ENCODE assay signal across 19 cellular contexts in genomic region chr1:175845371-175845770, GRCh38.
A peak's percentile ranks its signal among the peaks of the same experiment; 100 is the strongest.
DNase-seq lines count a peak whose midpoint lies in the region; ATAC-seq, FAIRE-seq and TF ChIP-seq lines count a peak whose summit lies in the region.
"Had no signal": no experiment of that assay in that cellular context is flagged by ENCODE, and none has a peak within 500 bp of the region (broad histone marks: within the 10 kb centered on the region; RNA-seq: fewer than 3 reads in every experiment).

No MANE protein-coding gene starts in this region.

- peak overlapping the region; percentile 15 for H4K91ac ChIP-seq in H1 (replicated peaks; ENCODE audit: insufficient read length, low read length)

- no peak overlapping the region for H3K27ac Mint-ChIP-seq in MCF 10A (ENCODE audit: low read depth, unreplicated experiment)
- H3K27ac Mint-ChIP-seq: CD4-positive, alpha-beta T cell; HFFc6 had no signal

- H3K4ac ChIP-seq in H1 (replicated peaks; ENCODE audit: insufficient read length, low read depth, low read length) (no peak overlapping the region), mesendoderm (ENCODE audit: low read depth, low read length) (peak overlapping the region; percentile 62)

- H2BK20ac ChIP-seq in H1 (ENCODE audit: low read length), result no peak overlapping the region

- H3K79me1 ChIP-seq in H1 (ENCODE audit: low read depth, low read length) (no peaks in the 10 kb centered on the region), mesendoderm (ENCODE audit: low read length) (no peaks in the 10 kb centered on the region)

- no peak overlapping the region for H3K4me2 ChIP-seq in H1 (ENCODE audit: insufficient read depth in 1 of 2, low read depth in 2 of 2, low read length in 2 of 2)
- H3K4me2 ChIP-seq in mesendoderm (ENCODE audit: low read length), result no peak overlapping the region
- H3K4me2 ChIP-seq: A549 had no signal

- H2BK120ac ChIP-seq in H1 (replicated peaks; ENCODE audit: low read depth, low read length) (no peak overlapping the region), mesendoderm (ENCODE audit: low read depth, low read length) (no peak overlapping the region)

- H3K14ac ChIP-seq in H1 (ENCODE audit: insufficient read length), result no peak overlapping the region

- TF ChIP-seq RAD21 in H1 (IDR thresholded peaks at IDR 0.05 in 1 of 2, conservative IDR thresholded peaks at IDR 0.05 in 1 of 2; ENCODE audit: low read depth in 2 of 2, low read length in 2 of 2), result no peak

- FAIRE-seq in H1 (lab: Jason Lieb, UNC), result no peak
- FAIRE-seq: A549, GM19239, H54 had no signal

- no peak overlapping the region for H2BK15ac ChIP-seq in H1 (ENCODE audit: low read length)
- no peak overlapping the region for H2BK15ac ChIP-seq in mesendoderm (replicated peaks; ENCODE audit: low read depth)

- TF ChIP-seq CTCF in MCF 10A (IDR thresholded peaks at IDR 0.05; ENCODE audit: unreplicated experiment) (no peak), breast epithelium (IDR thresholded peaks at IDR 0.05) (no peak), H1 (IDR thresholded peaks at IDR 0.05; ENCODE audit: control extremely low read depth in 1 of 3, insufficient read depth in 1 of 3, low read depth in 1 of 3, low read length in 3 of 3) (no peak)

- no peak overlapping the region for H2AFZ ChIP-seq in H1 (ENCODE audit: low read length)
- H2AFZ ChIP-seq: GM23248 had no signal

- H2AK5ac ChIP-seq in H1 (ENCODE audit: low read depth, low read length) (no peak overlapping the region), mesendoderm (ENCODE audit: low read length) (no peak overlapping the region)

- H3K4me3 ChIP-seq in breast epithelium, result no peak overlapping the region
- no peak overlapping the region for H3K4me3 ChIP-seq in H1 (ENCODE audit: extremely low read depth in 1 of 4, insufficient read depth in 2 of 4, low read depth in 3 of 4, low read length in 4 of 4)
- H3K4me3 ChIP-seq in mesendoderm (ENCODE audit: low read length), result no peak overlapping the region
- H3K4me3 ChIP-seq: A549, GM23248 had no signal

- H3K36me3 Mint-ChIP-seq in MCF 10A (ENCODE audit: insufficient read depth, unreplicated experiment), result no peaks in the 10 kb centered on the region

- H3K4me1 ChIP-seq in breast epithelium (no peaks in the 10 kb centered on the region), H1 (replicated peaks in 1 of 4; ENCODE audit: control insufficient read depth in 3 of 4, insufficient read depth in 4 of 4, low read length in 3 of 4) (peaks cover 0 to 14% (median 2%) of the 10 kb centered on the region in 4 experiments; a peak in 2 of 7 replicates), mesendoderm (ENCODE audit: control insufficient read depth, low read depth, low read length) (peaks cover 7% of the 10 kb centered on the region)
- H3K4me1 ChIP-seq: A549 had no signal

- POLR2A ChIA-PET in MCF 10A (lab: Yijun Ruan, JAX), result no interaction called here
- POLR2A ChIA-PET in H1 (lab: Charles Lee; ENCODE audit: partially characterized antibody), result no interaction called here

- no peaks in the 10 kb centered on the region for H3K36me3 ChIP-seq in breast epithelium
- H3K36me3 ChIP-seq in H1 (ENCODE audit: control insufficient read depth in 2 of 4, insufficient read depth in 4 of 4, low read length in 3 of 4), result no peaks in the 10 kb centered on the region
- H3K36me3 ChIP-seq in mesendoderm (ENCODE audit: control insufficient read depth, insufficient read depth, low read length), result no peaks in the 10 kb centered on the region

- H3K18ac ChIP-seq in H1 (ENCODE audit: extremely low read depth, low read length) (no peak overlapping the region), mesendoderm (ENCODE audit: low read length) (peak overlapping the region; percentile 11)

- no peak for ATAC-seq in activated CD4-positive, CD25-positive, alpha-beta regulatory T cell treated with anti-CD3 and anti-CD28 coated beads, Interleukin-2, amount 50 U/mL, for 24 hours
- no peak for ATAC-seq in GM21529 (IDR thresholded peaks at IDR 0.05; ENCODE audit: unreplicated experiment)
- ATAC-seq: A549 had no signal

- peaks cover 89% of the 10 kb centered on the region for H3K27me3 Mint-ChIP-seq in MCF 10A (ENCODE audit: insufficient read depth, unreplicated experiment)

- intact Hi-C loops in MCF 10A (cut with micrococcal nuclease) (no loop called here), breast epithelium (cut with DNase I; ENCODE audit: low total_unique reads) (no loop called here)

- H3K9ac ChIP-seq in H1 (replicated peaks in 1 of 4; ENCODE audit: extremely low read depth in 1 of 4, low read depth in 3 of 4, low read length in 3 of 4), result no peak overlapping the region
- peak overlapping the region; percentile 12 for H3K9ac ChIP-seq in mesendoderm (ENCODE audit: low read length)
- H3K9ac ChIP-seq: GM23248 had no signal

- H2BK5ac ChIP-seq in H1 (ENCODE audit: low read depth, low read length) (no peak overlapping the region), mesendoderm (ENCODE audit: low read length) (peak overlapping the region; percentile 85)

- no peak for TF ChIP-seq EP300 in H1 (IDR thresholded peaks at IDR 0.05; ENCODE audit: borderline replicate concordance in 1 of 2, low read depth in 2 of 2, low read length in 2 of 2)

- H3K4me1 Mint-ChIP-seq in MCF 10A (ENCODE audit: insufficient read depth, unreplicated experiment), result peaks cover 9% of the 10 kb centered on the region

- no peaks in the 10 kb centered on the region for H3K9me3 Mint-ChIP-seq in MCF 10A (ENCODE audit: unreplicated experiment)
- H3K9me3 Mint-ChIP-seq: HFFc6 had no signal

- no peak overlapping the region for H3K4me3 Mint-ChIP-seq in MCF 10A (ENCODE audit: unreplicated experiment)
- H3K4me3 Mint-ChIP-seq: CD4-positive, alpha-beta T cell; HFFc6 had no signal

- no peak overlapping the region for H2BK12ac ChIP-seq in H1 (ENCODE audit: low read depth, low read length)

- peaks cover 0 to 4% of the 10 kb centered on the region in 2 donors for H3K27me3 ChIP-seq in breast epithelium
- H3K27me3 ChIP-seq in H1 (replicated peaks in 1 of 4; ENCODE audit: control insufficient read depth in 3 of 4, extremely low read depth in 1 of 4, insufficient read depth in 3 of 4, low read length in 3 of 4), result no peaks in the 10 kb centered on the region; a peak in 1 of 7 replicates
- H3K27me3 ChIP-seq in mesendoderm (ENCODE audit: insufficient read depth, low read length, poor library complexity), result no peaks in the 10 kb centered on the region

- 95% methylated on average over 3 of the region's 3 CpGs; no CpG with 5 or more reads in 1 of the 2 experiments for WGBS in H1 (ENCODE audit: extremely low coverage in 1 of 2, insufficient coverage in 1 of 2, insufficient read length in 1 of 2, insufficient replicate concordance in 2 of 2, low coverage in 1 of 2, low lambda C conversion rate in 2 of 2, missing lambda C conversion rate in 1 of 2), 2 experiments
- WGBS in mesendoderm (ENCODE audit: extremely low coverage, insufficient coverage, low lambda C conversion rate), result no CpG with 5 or more reads among the region's 3 CpGs

- no peak overlapping the region for H3K23ac ChIP-seq in H1 (ENCODE audit: insufficient read length)
- no peak overlapping the region for H3K23ac ChIP-seq in mesendoderm (ENCODE audit: low read length)

- TF ChIP-seq POLR2A in breast epithelium (IDR thresholded peaks at IDR 0.05) (no peak), H1 (IDR thresholded peaks at IDR 0.05; ENCODE audit: control extremely low read depth in 1 of 2, low read depth in 2 of 2, low read length in 2 of 2) (no peak)

- H3K79me2 ChIP-seq in H1 (ENCODE audit: control insufficient read depth in 1 of 2, insufficient read depth in 2 of 2, low read length in 2 of 2), result no peaks in the 10 kb centered on the region
- H3K79me2 ChIP-seq in mesendoderm (ENCODE audit: control insufficient read depth, insufficient read depth, low read length), result no peaks in the 10 kb centered on the region

- no peak overlapping the region for H3K56ac ChIP-seq in H1 (replicated peaks; ENCODE audit: insufficient read length, low read depth, low read length)
- H3K56ac ChIP-seq in mesendoderm (ENCODE audit: low read length), result peak overlapping the region; percentile 71

- H3K9me3 ChIP-seq in breast epithelium (no peaks in the 10 kb centered on the region), H1 (ENCODE audit: insufficient read depth in 2 of 2, low read depth in 1 of 2, low read length in 1 of 2) (no peaks in the 10 kb centered on the region)
- H3K9me3 ChIP-seq: A549, Caco-2 had no signal

- CTCF ChIA-PET in MCF 10A (lab: Yijun Ruan, JAX) (interaction anchor here (0.6 to 1.2 kb wide), 2 partner anchors 68 to 472 kb away, joined by 3 read pairs; no protein-coding TSS in a partner anchor), H1 (lab: Charles Lee; ENCODE audit: partially characterized antibody) (interaction anchor here (0.6 to 1.9 kb wide), 7 partner anchors 22 to 978 kb away, joined by 3 to 9 read pairs (median 3); no protein-coding TSS in a partner anchor)

- H4K8ac ChIP-seq in H1 (ENCODE audit: extremely low read depth, insufficient read depth, low read length) (no peak overlapping the region), mesendoderm (ENCODE audit: low read depth, low read length) (no peak overlapping the region)

- BruUV-seq in MCF 10A (replicated peaks; lab: Mats Ljungman, UMichigan), result no TSS peak

- DNase-seq in MCF 10A (ENCODE audit: unreplicated experiment) (peak; percentile 40), breast epithelium (ENCODE audit: low spot score in 2 of 2) (no peak), H1 (ENCODE audit: low read depth in 1 of 2, low spot score in 2 of 2) (no peak), mesendoderm (no peak), GF-D8 (lab: John Stamatoyannopoulos, UW) (no peak)
- DNase-seq: AML-193; Caco-2; CD4-positive, alpha-beta T cell; GDM1; GM23248; HCEC 1CT; HFFc6 had no signal

- H3K23me2 ChIP-seq in H1 (ENCODE audit: low read depth, low read length), result no peaks in the 10 kb centered on the region

- H3K27ac ChIP-seq in breast epithelium (no peak overlapping the region), H1 (ENCODE audit: low read depth, low read length) (no peak overlapping the region), mesendoderm (ENCODE audit: low read depth, low read length) (no peak overlapping the region)
- H3K27ac ChIP-seq: 22Rv1, A549, C4-2B, GM23248 had no signal

- no peaks in the 10 kb centered on the region for H4K20me1 ChIP-seq in H1 (replicated peaks in 1 of 2; ENCODE audit: control insufficient read depth in 1 of 2, insufficient read depth in 2 of 2, low read length in 2 of 2)

- H4K5ac ChIP-seq in H1 (ENCODE audit: insufficient read length, low read depth, low read length) (no peak overlapping the region), mesendoderm (ENCODE audit: low read length) (peak overlapping the region; percentile 47)

TF ChIP-seq in H1, 55 proteins besides CTCF, POLR2A, EP300 and RAD21 (continues in another document):
- TF ChIP-seq BRCA1 (IDR thresholded peaks at IDR 0.05; ENCODE audit: low read depth, low read length) (no peak), SP4 (IDR thresholded peaks at IDR 0.05; ENCODE audit: low read length) (no peak), HDAC6 (IDR thresholded peaks at IDR 0.05; ENCODE audit: low read depth, low read length) (no peak)
- TF ChIP-seq, protein P1, sequence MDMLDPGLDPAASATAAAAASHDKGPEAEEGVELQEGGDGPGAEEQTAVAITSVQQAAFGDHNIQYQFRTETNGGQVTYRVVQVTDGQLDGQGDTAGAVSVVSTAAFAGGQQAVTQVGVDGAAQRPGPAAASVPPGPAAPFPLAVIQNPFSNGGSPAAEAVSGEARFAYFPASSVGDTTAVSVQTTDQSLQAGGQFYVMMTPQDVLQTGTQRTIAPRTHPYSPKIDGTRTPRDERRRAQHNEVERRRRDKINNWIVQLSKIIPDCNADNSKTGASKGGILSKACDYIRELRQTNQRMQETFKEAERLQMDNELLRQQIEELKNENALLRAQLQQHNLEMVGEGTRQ (IDR thresholded peaks at IDR 0.05; ENCODE audit: low read length), result no peak
